8 cellular contexts compared by ENCODE assay signal in genomic region chr21:38669186-38669585, GRCh38.
DNase-seq lines count a peak whose midpoint lies in the region; ATAC-seq and TF ChIP-seq lines count a peak whose summit lies in the region.

No MANE protein-coding gene starts in this region.

- H3K4me1 Mint-ChIP-seq in Caco-2 (ENCODE audit: low read depth, unreplicated experiment) = peaks cover 6% of the 10 kb centered on the region

- ATAC-seq in SK-N-SH treated with all-trans-retinoic acid at 6 μM for 48 hours (peak; percentile 90), left colon (peak; percentile 83), HG03432 (IDR thresholded peaks at IDR 0.05; ENCODE audit: unreplicated experiment) (no peak), HG03280 (IDR thresholded peaks at IDR 0.05; ENCODE audit: unreplicated experiment) (no peak)

- peaks cover 26% of the 10 kb centered on the region for H3K27me3 Mint-ChIP-seq in Caco-2 (ENCODE audit: insufficient read depth, unreplicated experiment)

- H3K36me3 ChIP-seq in Caco-2 (ENCODE audit: control insufficient read depth, insufficient read depth, low read length) = no peaks in the 10 kb centered on the region

- BruUV-seq in Caco-2 (replicated peaks; lab: Mats Ljungman, UMichigan) = no TSS peak

- peak; percentile 33 to 52 for TF ChIP-seq CTCF in Caco-2 (IDR thresholded peaks at IDR 0.05; ENCODE audit: insufficient read depth in 1 of 2, low read depth in 1 of 2, low read length in 1 of 2, severe bottlenecking in 1 of 2, unreplicated experiment in 1 of 2)

- H3K4me3 ChIP-seq in Caco-2 (ENCODE audit: low read depth, low read length) = no peak overlapping the region

- POLR2A ChIA-PET in Caco-2 (lab: Charles Lee) = no interaction called here

- intact Hi-C loops in Caco-2 (cut with micrococcal nuclease; ENCODE audit: unreplicated experiment) = loop anchor here (1.0 to 5.0 kb wide), 2 partner anchors 43 to 468 kb away; no protein-coding TSS in a partner anchor
- intact Hi-C loops in left colon (cut with DNase I, micrococcal nuclease) = no loop called here

- H3K36me3 Mint-ChIP-seq in Caco-2 (ENCODE audit: insufficient read depth, unreplicated experiment) = no peaks in the 10 kb centered on the region

- no peak for TF ChIP-seq EP300 in Ishikawa (IDR thresholded peaks at IDR 0.05; ENCODE audit: borderline replicate concordance)

- H3K27ac Mint-ChIP-seq in Caco-2 (ENCODE audit: unreplicated experiment) = no peak overlapping the region

- no peaks in the 10 kb centered on the region for H3K4me1 ChIP-seq in Caco-2

- no peaks in the 10 kb centered on the region for H3K9me3 Mint-ChIP-seq in Caco-2 (ENCODE audit: unreplicated experiment)

- peak; percentile 48 for TF ChIP-seq RAD21 in Ishikawa (IDR thresholded peaks at IDR 0.05; ENCODE audit: low read depth)

- no peaks in the 10 kb centered on the region for H3K9me3 ChIP-seq in Caco-2

- H3K27me3 ChIP-seq in Caco-2 (replicated peaks; ENCODE audit: control insufficient read depth, insufficient read depth, low read length) = no peaks in the 10 kb centered on the region

- CTCF ChIA-PET in Caco-2 (lab: Charles Lee) = interaction anchor here (0.6 to 2.7 kb wide), 5 partner anchors 11 to 508 kb away, joined by 3 to 14 read pairs (median 3); no protein-coding TSS in a partner anchor

- peak in 1 of 2 experiments; percentile 21 for DNase-seq in Caco-2
- no peak for DNase-seq in left colon
- no peak for DNase-seq in NCI-H2081 treated with DMSO at 0.1 percent for 48 hours (lab: John Stamatoyannopoulos, UW)
- no peak for DNase-seq in putamen (ENCODE audit: low spot score)

- no peak overlapping the region for H3K4me3 Mint-ChIP-seq in Caco-2 (ENCODE audit: unreplicated experiment)

TF ChIP-seq in Ishikawa, 13 proteins besides CTCF, POLR2A, EP300 and RAD21:
- TF ChIP-seq TEAD4 (IDR thresholded peaks at IDR 0.05) (no peak), NFIC (IDR thresholded peaks at IDR 0.05) (no peak), FOXM1 (IDR thresholded peaks at IDR 0.05; ENCODE audit: borderline replicate concordance, low read depth) (no peak)
- TF ChIP-seq, protein P1, sequence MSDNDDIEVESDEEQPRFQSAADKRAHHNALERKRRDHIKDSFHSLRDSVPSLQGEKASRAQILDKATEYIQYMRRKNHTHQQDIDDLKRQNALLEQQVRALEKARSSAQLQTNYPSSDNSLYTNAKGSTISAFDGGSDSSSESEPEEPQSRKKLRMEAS (IDR thresholded peaks at IDR 0.05) = no peak

TF ChIP-seq in SK-N-SH treated with all-trans-retinoic acid at 6 μM for 48 hours, 23 proteins besides CTCF, POLR2A, EP300 and RAD21:
- TF ChIP-seq, protein P2, sequence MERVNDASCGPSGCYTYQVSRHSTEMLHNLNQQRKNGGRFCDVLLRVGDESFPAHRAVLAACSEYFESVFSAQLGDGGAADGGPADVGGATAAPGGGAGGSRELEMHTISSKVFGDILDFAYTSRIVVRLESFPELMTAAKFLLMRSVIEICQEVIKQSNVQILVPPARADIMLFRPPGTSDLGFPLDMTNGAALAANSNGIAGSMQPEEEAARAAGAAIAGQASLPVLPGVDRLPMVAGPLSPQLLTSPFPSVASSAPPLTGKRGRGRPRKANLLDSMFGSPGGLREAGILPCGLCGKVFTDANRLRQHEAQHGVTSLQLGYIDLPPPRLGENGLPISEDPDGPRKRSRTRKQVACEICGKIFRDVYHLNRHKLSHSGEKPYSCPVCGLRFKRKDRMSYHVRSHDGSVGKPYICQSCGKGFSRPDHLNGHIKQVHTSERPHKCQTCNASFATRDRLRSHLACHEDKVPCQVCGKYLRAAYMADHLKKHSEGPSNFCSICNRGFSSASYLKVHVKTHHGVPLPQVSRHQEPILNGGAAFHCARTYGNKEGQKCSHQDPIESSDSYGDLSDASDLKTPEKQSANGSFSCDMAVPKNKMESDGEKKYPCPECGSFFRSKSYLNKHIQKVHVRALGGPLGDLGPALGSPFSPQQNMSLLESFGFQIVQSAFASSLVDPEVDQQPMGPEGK (CRISPR knock-in tag; IDR thresholded peaks at IDR 0.05; ENCODE audit: borderline replicate concordance) = no peak
- no peak for TF ChIP-seq BACH2 (CRISPR knock-in tag; IDR thresholded peaks at IDR 0.05; ENCODE audit: borderline replicate concordance)
- TF ChIP-seq, protein P3, sequence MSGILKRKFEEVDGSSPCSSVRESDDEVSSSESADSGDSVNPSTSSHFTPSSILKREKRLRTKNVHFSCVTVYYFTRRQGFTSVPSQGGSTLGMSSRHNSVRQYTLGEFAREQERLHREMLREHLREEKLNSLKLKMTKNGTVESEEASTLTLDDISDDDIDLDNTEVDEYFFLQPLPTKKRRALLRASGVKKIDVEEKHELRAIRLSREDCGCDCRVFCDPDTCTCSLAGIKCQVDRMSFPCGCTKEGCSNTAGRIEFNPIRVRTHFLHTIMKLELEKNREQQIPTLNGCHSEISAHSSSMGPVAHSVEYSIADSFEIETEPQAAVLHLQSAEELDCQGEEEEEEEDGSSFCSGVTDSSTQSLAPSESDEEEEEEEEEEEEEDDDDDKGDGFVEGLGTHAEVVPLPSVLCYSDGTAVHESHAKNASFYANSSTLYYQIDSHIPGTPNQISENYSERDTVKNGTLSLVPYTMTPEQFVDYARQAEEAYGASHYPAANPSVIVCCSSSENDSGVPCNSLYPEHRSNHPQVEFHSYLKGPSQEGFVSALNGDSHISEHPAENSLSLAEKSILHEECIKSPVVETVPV (CRISPR knock-in tag; IDR thresholded peaks at IDR 0.05) = no peak
- no peak for TF ChIP-seq ESRRG (CRISPR knock-in tag; IDR thresholded peaks at IDR 0.05)
- no peak for TF ChIP-seq TCF4 (CRISPR knock-in tag; IDR thresholded peaks at IDR 0.05; ENCODE audit: borderline replicate concordance)
- no peak for TF ChIP-seq TSHZ2 (CRISPR knock-in tag; IDR thresholded peaks at IDR 0.05)
- TF ChIP-seq OSR1 (CRISPR knock-in tag; IDR thresholded peaks at IDR 0.05) = no peak
- no peak for TF ChIP-seq SNAI2 (CRISPR knock-in tag; IDR thresholded peaks at IDR 0.05)
- no peak for TF ChIP-seq ZNF70 (CRISPR knock-in tag; IDR thresholded peaks at IDR 0.05)
- no peak for TF ChIP-seq ZFP30 (CRISPR knock-in tag; IDR thresholded peaks at IDR 0.05)
- TF ChIP-seq ISL1 (CRISPR knock-in tag; IDR thresholded peaks at IDR 0.05) = no peak
- no peak for TF ChIP-seq TOX (CRISPR knock-in tag; IDR thresholded peaks at IDR 0.05; ENCODE audit: borderline replicate concordance)
- no peak for TF ChIP-seq ZNF565 (CRISPR knock-in tag; conservative IDR thresholded peaks at IDR 0.05; ENCODE audit: low read depth)
- no peak for TF ChIP-seq PPARA (CRISPR knock-in tag; IDR thresholded peaks at IDR 0.05; ENCODE audit: borderline replicate concordance)
- TF ChIP-seq RARB (CRISPR knock-in tag; IDR thresholded peaks at IDR 0.05) = no peak
- no peak for TF ChIP-seq POU6F1 (CRISPR knock-in tag; IDR thresholded peaks at IDR 0.05; ENCODE audit: borderline replicate concordance, low read depth)
- TF ChIP-seq GLIS3 (CRISPR knock-in tag; IDR thresholded peaks at IDR 0.05) = no peak
- no peak for TF ChIP-seq ARNTL (CRISPR knock-in tag; IDR thresholded peaks at IDR 0.05; ENCODE audit: borderline replicate concordance, low read depth)
- no peak for TF ChIP-seq CREB5 (CRISPR knock-in tag; IDR thresholded peaks at IDR 0.05; ENCODE audit: low read depth)

Comparison
In these comparisons a context has a peak if more than half of its experiments do, and no peak if none do; other contexts are left out.
1. ATAC-seq: peak in SK-N-SH treated with all-trans-retinoic acid at 6 μM for 48 hours (single experiment) and left colon (single experiment); none in HG03432 (single experiment) and HG03280 (single experiment).